ENCODE assay signal across 23 cellular contexts in genomic region chr12:130976171-130976720, GRCh38. TPM values are rescaled to one million over a fixed set of nuclear protein-coding genes. Genes with fewer than 3 reads are reported as not detected.
"Had no signal": no experiment of that assay in that cellular context is flagged by ENCODE, and none has a peak within 500 bp of the region (broad histone marks: within the 10 kb centered on the region; RNA-seq: fewer than 3 reads in every experiment).

No MANE protein-coding gene starts in this region.

- H3K27me3 ChIP-seq: MG63 had no signal

- DNase-seq: IMR-90, Karpas-422, KG1, MG63, NCI-H1092, NCI-H1105 treated with DMSO at 0.1 percent for 48 hours, NCI-H1417 treated with DMSO at 0.1 percent for 48 hours, NCI-H146, NCI-H1694 treated with DMSO at 0.1 percent for 48 hours, NCI-H1930, NCI-H2081, NCI-H2107, NCI-H2227 treated with DMSO at 0.1 percent for 48 hours, NCI-H446, NCI-H510A, NCI-H524 treated with DMSO at 0.1 percent for 48 hours, NCI-H69, NCI-H774, RPMI8226, SHP77, SK-N-SH had no signal

- H3K9ac ChIP-seq: SK-N-SH had no signal

- H3K4me3 ChIP-seq: MG63 had no signal

- H3K9me3 ChIP-seq: MG63, SK-N-SH had no signal

- ATAC-seq: HepG2 had no signal

- H3K36me3 ChIP-seq: MG63 had no signal

RNA-seq across cellular contexts. Expression of gene ADGRD1, which starts 22.5 kb away (rescaled TPM):
- total RNA-seq: HT1080, IMR-90 had no signal
- polyA plus RNA-seq: IMR-90, SK-N-SH had no signal
